Comparison of ENCODE assay signal across 8 cellular contexts in genomic region chr6:147205690-147206600, GRCh38. TPM values are rescaled to one million over a fixed set of nuclear protein-coding genes. Genes with fewer than 3 reads are reported as not detected.
A peak's percentile ranks its signal among the peaks of the same experiment; 100 is the strongest.
DNase-seq lines count a peak whose midpoint lies in the region; ATAC-seq, FAIRE-seq and TF ChIP-seq lines count a peak whose summit lies in the region.

No MANE protein-coding gene starts in this region.

- no peaks in the 10 kb centered on the region for H3K36me3 ChIP-seq in SJSA1
- H3K36me3 ChIP-seq in esophagus muscularis mucosa, result no peaks in the 10 kb centered on the region

- intact Hi-C loops in esophagus muscularis mucosa (cut with DNase I), result loop anchor here (10.0 kb wide), 1 partner anchor 661 kb away; the partner anchor contains the start of gene RAB32

- peak overlapping the region; percentile 96 for H3K4me3 Mint-ChIP-seq in stimulated activated naive CD8-positive, alpha-beta T cell treated with anti-CD3 and anti-CD28 coated beads, Interleukin-15, Interleukin-2, amounts not matched to agents 100 ng/mL and 50 ng/mL, for 24 hours

- H3K27me3 ChIP-seq in SJSA1 (replicated peaks), result no peaks in the 10 kb centered on the region
- H3K27me3 ChIP-seq in esophagus muscularis mucosa, result no peaks in the 10 kb centered on the region

- TF ChIP-seq POLR2A in esophagus muscularis mucosa (IDR thresholded peaks at IDR 0.05; ENCODE audit: low read depth), result no peak

- H3K4me3 ChIP-seq in SJSA1, result peak overlapping the region; percentile 92
- H3K4me3 ChIP-seq in esophagus muscularis mucosa, result peak overlapping the region; percentile 83 to 97 (median 88)
- peak overlapping the region; percentile 86 for H3K4me3 ChIP-seq in retinal pigment epithelial cell (ENCODE audit: low read length)

- DNase-seq in stimulated activated naive CD8-positive, alpha-beta T cell treated with anti-CD3 and anti-CD28 coated beads, Interleukin-15, Interleukin-2, amounts not matched to agents 100 U/mL and 50 U/mL, for 24 hours, result no peak
- DNase-seq in SJSA1 (ENCODE audit: low read depth in 1 of 2, low spot score in 2 of 2), result peak in 1 of 2 experiments; percentile 9
- DNase-seq in esophagus muscularis mucosa (ENCODE audit: extremely low spot score), result no peak
- DNase-seq in retinal pigment epithelial cell (ENCODE audit: low read depth), result no peak
- no peak for DNase-seq in epidermal melanocyte (ENCODE audit: insufficient read length, low spot score)
- DNase-seq in frontal cortex (ENCODE audit: low spot score in 2 of 2), result no peak
- DNase-seq in stimulated activated CD4-positive, alpha-beta T cell treated with anti-CD3 and anti-CD28 coated beads, Interleukin-1b, Interleukin-23, amount 100 ng/mL, for 48 hours, result no peak

- FAIRE-seq in frontal cortex (lab: Jason Lieb, UNC), result no peak

- ATAC-seq in stimulated activated naive CD8-positive, alpha-beta T cell treated with anti-CD3 and anti-CD28 coated beads, Interleukin-15, Interleukin-2, amounts not matched to agents 100 U/mL and 50 U/mL, for 24 hours, result no peak

- no peaks in the 10 kb centered on the region for H3K9me3 Mint-ChIP-seq in stimulated activated naive CD8-positive, alpha-beta T cell treated with anti-CD3 and anti-CD28 coated beads, Interleukin-15, Interleukin-2, amounts not matched to agents 100 ng/mL and 50 ng/mL, for 24 hours

- peaks cover 56% of the 10 kb centered on the region for H3K4me1 Mint-ChIP-seq in stimulated activated naive CD8-positive, alpha-beta T cell treated with anti-CD3 and anti-CD28 coated beads, Interleukin-15, Interleukin-2, amounts not matched to agents 100 ng/mL and 50 ng/mL, for 24 hours (ENCODE audit: low read depth)

- no peaks in the 10 kb centered on the region for H3K9me3 ChIP-seq in SJSA1 (replicated peaks)
- H3K9me3 ChIP-seq in esophagus muscularis mucosa, result no peaks in the 10 kb centered on the region

- TF ChIP-seq EP300 in esophagus muscularis mucosa (IDR thresholded peaks at IDR 0.05), result no peak

- H3K27me3 Mint-ChIP-seq in stimulated activated naive CD8-positive, alpha-beta T cell treated with anti-CD3 and anti-CD28 coated beads, Interleukin-15, Interleukin-2, amounts not matched to agents 100 ng/mL and 50 ng/mL, for 24 hours, result no peaks in the 10 kb centered on the region

- peaks cover 15% of the 10 kb centered on the region for H3K4me1 ChIP-seq in SJSA1 (replicated peaks)
- H3K4me1 ChIP-seq in esophagus muscularis mucosa, result peaks cover 4 to 37% (median 28%) of the 10 kb centered on the region in 4 donors

- no peak for TF ChIP-seq CTCF in esophagus muscularis mucosa (IDR thresholded peaks at IDR 0.05)
- TF ChIP-seq CTCF in retinal pigment epithelial cell (conservative IDR thresholded peaks at IDR 0.05; ENCODE audit: low read depth, low read length), result no peak

- H3K27ac Mint-ChIP-seq in stimulated activated naive CD8-positive, alpha-beta T cell treated with anti-CD3 and anti-CD28 coated beads, Interleukin-15, Interleukin-2, amounts not matched to agents 100 ng/mL and 50 ng/mL, for 24 hours, result no peak overlapping the region

- H3K27ac ChIP-seq in SJSA1, result no peak overlapping the region
- H3K27ac ChIP-seq in esophagus muscularis mucosa (replicated peaks in 1 of 4), result peak overlapping the region in 2 of 4 donors; percentile 95 to 98

- peaks cover 15% of the 10 kb centered on the region for H3K36me3 Mint-ChIP-seq in stimulated activated naive CD8-positive, alpha-beta T cell treated with anti-CD3 and anti-CD28 coated beads, Interleukin-15, Interleukin-2, amounts not matched to agents 100 ng/mL and 50 ng/mL, for 24 hours (ENCODE audit: low read depth)

- WGBS in esophagus muscularis mucosa, result 74% methylated on average over 5 of the region's 5 CpGs

RNA-seq across cellular contexts. Expression of gene STXBP5, which starts 1.7 kb away (rescaled TPM):
- 12.4 and 19.5 TPM in 2 replicates for total RNA-seq in SJSA1 (2014; rRNA removed; shearing (Covaris generic))
- total RNA-seq in esophagus muscularis mucosa (10 to 100 TPM; 18.1 to 22.1 (median 20.0) TPM), frontal cortex (138 TPM)
